In genomic region chr1:37782491-37782890, GRCh38 we compare ENCODE assay signal across 8 cellular contexts. TPM values are rescaled to one million over a fixed set of nuclear protein-coding genes. Genes with fewer than 3 reads are reported as not detected.
"Had no signal": no experiment of that assay in that cellular context is flagged by ENCODE, and none has a peak within 500 bp of the region (broad histone marks: within the 10 kb centered on the region; RNA-seq: fewer than 3 reads in every experiment).

No MANE protein-coding gene starts in this region.

- H3K4me2 ChIP-seq: KMS-11 had no signal

- H3K4me3 Mint-ChIP-seq: IgD-negative memory B cell had no signal

- DNase-seq: IMR-90, KBM-7, KG1 had no signal

- H3K27me3 Mint-ChIP-seq: IgD-negative memory B cell had no signal

- ATAC-seq: HepG2, K562 had no signal

- H3K27ac ChIP-seq: HL-60, KMS-11 had no signal

- H3K27ac Mint-ChIP-seq: IgD-negative memory B cell had no signal

- H3K4me3 ChIP-seq: K562 had no signal

- H3K9ac ChIP-seq: KMS-11 had no signal

- H3K9me3 Mint-ChIP-seq: IgD-negative memory B cell had no signal

RNA-seq across cellular contexts. Expression of gene EPHA10, which starts 17.6 kb away (rescaled TPM):
- total RNA-seq: IMR-90, K562 had no signal
- polyA plus RNA-seq: IgD-negative memory B cell, IMR-90 had no signal
